In genomic region chr10:14801693-14802092, GRCh38 we compare ENCODE assay signal across 17 cellular contexts. TPM values are rescaled to one million over a fixed set of nuclear protein-coding genes. Genes with fewer than 3 reads are reported as not detected.
DNase-seq lines count a peak whose midpoint lies in the region; ATAC-seq, FAIRE-seq and TF ChIP-seq lines count a peak whose summit lies in the region.
"Had no signal": no experiment of that assay in that cellular context is flagged by ENCODE, and none has a peak within 500 bp of the region (broad histone marks: within the 10 kb centered on the region; RNA-seq: fewer than 3 reads in every experiment).

No MANE protein-coding gene starts in this region.

- H3K79me2 ChIP-seq in H9 (ENCODE audit: insufficient read depth, low read length) = no peaks in the 10 kb centered on the region
- no peaks in the 10 kb centered on the region for H3K79me2 ChIP-seq in keratinocyte (ENCODE audit: control insufficient read depth, insufficient read depth, low read length)

- H2BK120ac ChIP-seq in H9 (ENCODE audit: low read depth, low read length, poor library complexity, severe bottlenecking) = no peak overlapping the region

- H3K9me3 ChIP-seq in BE2C (no peaks in the 10 kb centered on the region; the same call in 1 of the 2 replicates), H9 (ENCODE audit: control insufficient read depth, low read depth, low read length) (no peaks in the 10 kb centered on the region), WERI-Rb-1 (ENCODE audit: severe bottlenecking) (no peaks in the 10 kb centered on the region), keratinocyte (ENCODE audit: control insufficient read depth, low read depth, low read length) (no peaks in the 10 kb centered on the region)
- H3K9me3 ChIP-seq in CD4-positive, alpha-beta memory T cell (ENCODE audit: control insufficient read depth in 1 of 2, low read length in 2 of 2) = no peaks in the 10 kb centered on the region

- H3K23ac ChIP-seq in H9 (ENCODE audit: insufficient read length, low read depth, low read length) = no peak overlapping the region

- H3K18ac ChIP-seq in H9 (ENCODE audit: insufficient read length, low read depth, low read length) = no peak overlapping the region

- no peaks in the 10 kb centered on the region; a peak in 1 of 4 replicates for H3K4me1 Mint-ChIP-seq in H9
- no peaks in the 10 kb centered on the region for H3K4me1 Mint-ChIP-seq in CD4-positive, alpha-beta memory T cell
- H3K4me1 Mint-ChIP-seq: activated CD4-positive, alpha-beta T cell treated with anti-CD3 and anti-CD28 coated beads, Interleukin-2, amount 10 ng/mL, durations not matched to agents 7 days and 5 days had no signal

- H3K36me3 ChIP-seq in BE2C = no peaks in the 10 kb centered on the region
- H3K36me3 ChIP-seq in WERI-Rb-1 = no peaks in the 10 kb centered on the region
- no peaks in the 10 kb centered on the region for H3K36me3 ChIP-seq in keratinocyte (ENCODE audit: control insufficient read depth in 2 of 2, extremely low read depth in 1 of 2, insufficient read depth in 2 of 2, low read length in 2 of 2)
- H3K36me3 ChIP-seq in CD4-positive, alpha-beta memory T cell (ENCODE audit: insufficient read depth, low read length) = no peaks in the 10 kb centered on the region

- H2AFZ ChIP-seq in H9 (ENCODE audit: low read length) (no peak overlapping the region), keratinocyte (ENCODE audit: control insufficient read depth, low read length) (no peak overlapping the region)

- H3K27me3 Mint-ChIP-seq in H9 (ENCODE audit: low read depth) = no peaks in the 10 kb centered on the region; the same call in 1 of the 2 replicates
- peaks cover 0 to 2% of the 10 kb centered on the region in 2 donors for H3K27me3 Mint-ChIP-seq in CD4-positive, alpha-beta memory T cell
- H3K27me3 Mint-ChIP-seq: activated T-cell treated with anti-CD3 and anti-CD28 coated beads, Interleukin-2, amount 50 U/mL, for 24 hours had no signal

- H3K4me3 Mint-ChIP-seq in H9 = no peak overlapping the region
- H3K4me3 Mint-ChIP-seq in CD4-positive, alpha-beta memory T cell = no peak overlapping the region
- H3K4me3 Mint-ChIP-seq: activated CD4-positive, alpha-beta T cell treated with anti-CD3 and anti-CD28 coated beads, Interleukin-2, amount 10 ng/mL, durations not matched to agents 7 days and 5 days; activated naive CD8-positive, alpha-beta T cell treated with anti-CD3 and anti-CD28 coated beads, Interleukin-2, amount 10 ng/mL, durations not matched to agents 7 days and 5 days; activated T-cell treated with anti-CD3 and anti-CD28 coated beads, Interleukin-2, amount 50 U/mL, for 24 hours had no signal

- H3K27me3 ChIP-seq in BE2C = no peaks in the 10 kb centered on the region
- H3K27me3 ChIP-seq in H9 (ENCODE audit: insufficient read depth, low read length) = no peaks in the 10 kb centered on the region
- no peaks in the 10 kb centered on the region for H3K27me3 ChIP-seq in WERI-Rb-1 (ENCODE audit: insufficient read depth, low read depth, severe bottlenecking)
- H3K27me3 ChIP-seq in keratinocyte (ENCODE audit: control insufficient read depth, extremely low read depth, insufficient read depth, low read length) = no peaks in the 10 kb centered on the region
- H3K27me3 ChIP-seq in CD4-positive, alpha-beta memory T cell (ENCODE audit: insufficient read depth, low read length) = no peaks in the 10 kb centered on the region

- intact Hi-C loops in CD4-positive, alpha-beta memory T cell (cut with micrococcal nuclease) = no loop called here

- no peak overlapping the region for H3K27ac Mint-ChIP-seq in H9
- H3K27ac Mint-ChIP-seq in CD4-positive, alpha-beta memory T cell = no peak overlapping the region
- H3K27ac Mint-ChIP-seq: activated CD4-positive, alpha-beta T cell treated with anti-CD3 and anti-CD28 coated beads, Interleukin-2, amount 10 ng/mL, durations not matched to agents 7 days and 5 days; activated naive CD8-positive, alpha-beta T cell treated with anti-CD3 and anti-CD28 coated beads, Interleukin-2, amount 10 ng/mL, durations not matched to agents 7 days and 5 days; activated T-cell treated with anti-CD3 and anti-CD28 coated beads, Interleukin-2, amount 50 U/mL, for 24 hours had no signal

- no peaks in the 10 kb centered on the region for H3K9me3 Mint-ChIP-seq in H9
- H3K9me3 Mint-ChIP-seq in CD4-positive, alpha-beta memory T cell = no peaks in the 10 kb centered on the region
- H3K9me3 Mint-ChIP-seq: activated CD4-positive, alpha-beta T cell treated with anti-CD3 and anti-CD28 coated beads, Interleukin-2, amount 10 ng/mL, durations not matched to agents 7 days and 5 days; activated naive CD8-positive, alpha-beta T cell treated with anti-CD3 and anti-CD28 coated beads, Interleukin-2, amount 10 ng/mL, durations not matched to agents 7 days and 5 days; activated T-cell treated with anti-CD3 and anti-CD28 coated beads, Interleukin-2, amount 50 U/mL, for 24 hours had no signal

- no peak overlapping the region for H3K9ac ChIP-seq in H9 (ENCODE audit: extremely low read depth, insufficient read length, low read length)
- no peak overlapping the region for H3K9ac ChIP-seq in keratinocyte (ENCODE audit: control insufficient read depth, extremely low read depth, insufficient read depth, low read length)

- dilution Hi-C loops in keratinocyte (cut with MboI; ENCODE audit: extremely low pct_ligation_motif_present, low sequenced_read_pairs) = no loop called here

- H4K20me1 ChIP-seq in H9 (ENCODE audit: control insufficient read depth, insufficient read depth, insufficient read length) = no peaks in the 10 kb centered on the region
- no peaks in the 10 kb centered on the region for H4K20me1 ChIP-seq in keratinocyte (ENCODE audit: control insufficient read depth, extremely low read depth, insufficient read depth, low read length)

- H2BK5ac ChIP-seq in H9 (ENCODE audit: insufficient read length, low read length) = no peak overlapping the region

- H3K4me1 ChIP-seq in BE2C = no peaks in the 10 kb centered on the region
- no peaks in the 10 kb centered on the region for H3K4me1 ChIP-seq in H9 (ENCODE audit: insufficient read depth, low read length)
- no peaks in the 10 kb centered on the region for H3K4me1 ChIP-seq in keratinocyte (ENCODE audit: control insufficient read depth, extremely low read depth, insufficient read depth, low read length)
- no peaks in the 10 kb centered on the region for H3K4me1 ChIP-seq in CD4-positive, alpha-beta memory T cell (ENCODE audit: insufficient read depth, low read length)

- no peak overlapping the region for H3K4me2 ChIP-seq in H9 (ENCODE audit: insufficient read depth, insufficient read length, low read length)
- H3K4me2 ChIP-seq in keratinocyte (ENCODE audit: control insufficient read depth, extremely low read depth, insufficient read depth, low read depth, low read length) = no peak overlapping the region

- no peak overlapping the region for H3K27ac ChIP-seq in H9 (ENCODE audit: insufficient read length, low read depth, low read length)
- H3K27ac ChIP-seq in WERI-Rb-1 = no peak overlapping the region
- H3K27ac ChIP-seq in keratinocyte (ENCODE audit: control insufficient read depth, insufficient read depth, low read length) = no peak overlapping the region
- no peak overlapping the region for H3K27ac ChIP-seq in CD4-positive, alpha-beta memory T cell (ENCODE audit: low read depth, low read length)
- H3K27ac ChIP-seq: RWPE1 had no signal

- no peak overlapping the region for H3T11ph ChIP-seq in H9 (ENCODE audit: low read length)

- no peak overlapping the region for H4K5ac ChIP-seq in H9 (ENCODE audit: insufficient read length, low read depth, low read length)

- H2BK12ac ChIP-seq in H9 (ENCODE audit: insufficient read length, low read depth, low read length) = no peak overlapping the region

- no peak overlapping the region for H2BK20ac ChIP-seq in H9 (ENCODE audit: low read depth, low read length, poor library complexity, severe bottlenecking)

- no peak for ATAC-seq in HG03139 (IDR thresholded peaks at IDR 0.05; ENCODE audit: unreplicated experiment)

- no peaks in the 10 kb centered on the region for H3K23me2 ChIP-seq in H9 (ENCODE audit: insufficient read length, low read depth, low read length, poor library complexity, severe bottlenecking)

- H3K9me1 ChIP-seq in keratinocyte (ENCODE audit: control insufficient read depth, extremely low read depth, insufficient read depth, low read length) = no peaks in the 10 kb centered on the region

- H3K79me1 ChIP-seq in H9 (ENCODE audit: insufficient read depth, low read depth, low read length, poor library complexity, severe bottlenecking) = no peaks in the 10 kb centered on the region

- no peak overlapping the region for H3K56ac ChIP-seq in H9 (ENCODE audit: insufficient read length, low read depth, low read length)

- CTCF ChIA-PET in CD4-positive, alpha-beta memory T cell (lab: Charles Lee; ENCODE audit: partially characterized antibody) = no interaction called here

- no peaks in the 10 kb centered on the region for H3K36me3 Mint-ChIP-seq in H9 (ENCODE audit: insufficient read depth in 1 of 3, low read depth in 3 of 3)
- no peaks in the 10 kb centered on the region for H3K36me3 Mint-ChIP-seq in CD4-positive, alpha-beta memory T cell
- H3K36me3 Mint-ChIP-seq: activated naive CD8-positive, alpha-beta T cell treated with anti-CD3 and anti-CD28 coated beads, Interleukin-2, amount 10 ng/mL, durations not matched to agents 7 days and 5 days had no signal

- no peak overlapping the region for H4K8ac ChIP-seq in H9 (replicated peaks; ENCODE audit: insufficient read length, low read depth, low read length)

- peak; percentile 21 for DNase-seq in BE2C
- DNase-seq in H9 = peak; percentile 30
- DNase-seq in WERI-Rb-1 = no peak
- DNase-seq in keratinocyte (ENCODE audit: low read depth, low spot score) = no peak
- DNase-seq in CD4-positive, alpha-beta memory T cell = no peak
- no peak for DNase-seq in NCI-H1048 (lab: John Stamatoyannopoulos, UW)
- no peak for DNase-seq in SW480 (ENCODE audit: low spot score)
- DNase-seq: activated CD4-positive, alpha-beta T cell treated with anti-CD3 and anti-CD28 coated beads, Interleukin-2, amount 10 ng/mL, durations not matched to agents 7 days and 5 days; activated naive CD8-positive, alpha-beta T cell treated with anti-CD3 and anti-CD28 coated beads, Interleukin-2, amount 10 ng/mL, durations not matched to agents 7 days and 5 days; activated T-cell treated with anti-CD3 and anti-CD28 coated beads, Interleukin-2, amount 50 U/mL, for 24 hours; AML-193; EL; IMR-90; NCI-H1092 treated with DMSO at 0.1 percent for 48 hours; NCI-H510A treated with DMSO at 0.1 percent for 48 hours had no signal

- WGBS in H9 (ENCODE audit: extremely low coverage, insufficient read length, low lambda C conversion rate) = no CpG with 5 or more reads among the region's 5 CpGs

- H4K91ac ChIP-seq in H9 (ENCODE audit: insufficient read length, low read depth, low read length) = no peak overlapping the region

- H3K4ac ChIP-seq in H9 (ENCODE audit: low read depth, low read length) = no peak overlapping the region

- no peak overlapping the region for H3K14ac ChIP-seq in H9 (ENCODE audit: insufficient read depth, low read length)

- no peak for FAIRE-seq in keratinocyte (lab: Jason Lieb, UNC)

- POLR2A ChIA-PET in CD4-positive, alpha-beta memory T cell (lab: Charles Lee; ENCODE audit: partially characterized antibody) = interaction anchor here (0.7 kb wide), 1 partner anchor 15 kb away, joined by 3 read pairs; no protein-coding TSS in a partner anchor

- H2BK15ac ChIP-seq in H9 (ENCODE audit: low read depth, low read length) = no peak overlapping the region

- no peak overlapping the region for H2AK5ac ChIP-seq in H9 (ENCODE audit: insufficient read length, low read length)

- H3K4me3 ChIP-seq in BE2C (ENCODE audit: low read depth, low read length) (no peak overlapping the region), WERI-Rb-1 (ENCODE audit: low read depth, low read length) (no peak overlapping the region), keratinocyte (ENCODE audit: control insufficient read depth in 2 of 3, extremely low read depth in 1 of 3, insufficient read depth in 2 of 3, low read depth in 1 of 3, low read length in 3 of 3) (no peak overlapping the region)
- H3K4me3 ChIP-seq in CD4-positive, alpha-beta memory T cell (ENCODE audit: low read length in 2 of 2) = no peak overlapping the region

- TF ChIP-seq CTCF in BE2C (IDR thresholded peaks at IDR 0.05; ENCODE audit: low read depth, low read length) (peak; percentile 34; the same call in 1 of the 2 replicates), H9 (conservative IDR thresholded peaks at IDR 0.05) (no peak; the same call in 1 of the 3 replicates), WERI-Rb-1 (IDR thresholded peaks at IDR 0.05; ENCODE audit: low read depth, low read length) (0 out of 2 replicates have a peak, but pooled peaks have one; percentile 4), keratinocyte (optimal IDR thresholded peaks at IDR 0.05 in 1 of 3, IDR thresholded peaks at IDR 0.05 in 1 of 3, conservative IDR thresholded peaks at IDR 0.05 in 1 of 3; ENCODE audit: extremely low read depth in 1 of 3, insufficient read depth in 2 of 3, low read length in 3 of 3) (peak in 2 of 3 experiments; percentile 20 to 58)

RNA-seq across cellular contexts. Expression of gene FAM107B, which starts 27.0 kb away (rescaled TPM):
- polyA plus RNA-seq in BE2C (2012; ENCODE audit: insufficient read depth, insufficient read length, low read depth) = 45.4 TPM
- 24.5 and 26.3 TPM in 2 replicates for total RNA-seq in H9 (2021)
- polyA plus RNA-seq in keratinocyte = 2.4 to 8.7 TPM (median 8.2 TPM) in 3 replicates
- polyA plus RNA-seq in keratinocyte (2011; ENCODE audit: low read depth) = 23.0 TPM
- 4.5 and 8.3 TPM in 2 replicates for polyA plus RNA-seq in keratinocyte (2011; cell fraction: cytosol; rRNA removed)
- 3.7 and 3.8 TPM in 2 replicates for polyA plus RNA-seq in keratinocyte (2011; cell fraction: nucleus; rRNA removed)
- polyA plus RNA-seq in keratinocyte (2012; ENCODE audit: low replicate concordance) = 4.2 and 12.4 TPM in 2 replicates
- 1.3 to 4.8 TPM (median 2.0 TPM) in 3 replicates for polyA minus RNA-seq in keratinocyte
- 1.7 TPM for polyA minus RNA-seq in keratinocyte (2011; cell fraction: cytosol; rRNA and poly(A)+ RNA removed)
- polyA minus RNA-seq in keratinocyte (2011; cell fraction: nucleus; rRNA and poly(A)+ RNA removed) = 2.1 and 7.4 TPM in 2 replicates
- total RNA-seq in CD4-positive, alpha-beta memory T cell = 100 to 1,000 TPM; 191 to 202 TPM
- 100 to 1,000 TPM; 273 to 346 TPM for polyA plus RNA-seq in CD4-positive, alpha-beta memory T cell

RNA-seq across cellular contexts. Expression of gene CDNF, which starts 36.1 kb away (rescaled TPM):
- polyA plus RNA-seq in BE2C (2012; ENCODE audit: insufficient read depth, insufficient read length, low read depth) = 1.5 TPM
- total RNA-seq in H9 (2021) = 0.86 and 1.3 TPM in 2 replicates
- polyA plus RNA-seq in keratinocyte = 1.1 to 1.4 TPM (median 1.2 TPM) in 3 replicates
- 0.99 TPM for polyA plus RNA-seq in keratinocyte (2011; ENCODE audit: low read depth)
- 0.86 and 1.8 TPM in 2 replicates for polyA plus RNA-seq in keratinocyte (2011; cell fraction: cytosol; rRNA removed)
- polyA plus RNA-seq in keratinocyte (2011; cell fraction: nucleus; rRNA removed) = 2.7 and 2.9 TPM in 2 replicates
- polyA plus RNA-seq in keratinocyte (2012; ENCODE audit: low replicate concordance) = 1.0 TPM in 2 replicates
- 0.92 to 2.2 TPM in 2 of 3 replicates, not detected in the other for polyA minus RNA-seq in keratinocyte
- polyA minus RNA-seq in keratinocyte (2011; cell fraction: cytosol; rRNA and poly(A)+ RNA removed) = not detected
- polyA minus RNA-seq in keratinocyte (2011; cell fraction: nucleus; rRNA and poly(A)+ RNA removed) = 1.1 TPM in 1 of 2 replicates, not detected in the other
- total RNA-seq in CD4-positive, alpha-beta memory T cell = 1 to 10 TPM; 1.7 to 2.5 TPM
- polyA plus RNA-seq in CD4-positive, alpha-beta memory T cell = 1 to 10 TPM in 1 of 2 donors, under 1 TPM in 1; 0.94 to 1.8 TPM

RNA-seq across cellular contexts. Expression of gene HSPA14, which starts 36.4 kb away (rescaled TPM):
- polyA plus RNA-seq in BE2C (2012; ENCODE audit: insufficient read depth, insufficient read length, low read depth) = 17.1 TPM
- total RNA-seq in H9 (2021) = 38.5 and 41.0 TPM in 2 replicates
- polyA plus RNA-seq in keratinocyte = 17.7 to 29.5 TPM (median 18.6 TPM) in 3 replicates
- polyA plus RNA-seq in keratinocyte (2011; ENCODE audit: low read depth) = 22.1 TPM
- 12.2 and 26.6 TPM in 2 replicates for polyA plus RNA-seq in keratinocyte (2011; cell fraction: cytosol; rRNA removed)
- polyA plus RNA-seq in keratinocyte (2011; cell fraction: nucleus; rRNA removed) = 16.4 and 23.2 TPM in 2 replicates
- polyA plus RNA-seq in keratinocyte (2012; ENCODE audit: low replicate concordance) = 14.5 and 17.1 TPM in 2 replicates
- polyA minus RNA-seq in keratinocyte = 0.52 to 12.3 TPM (median 4.1 TPM) in 3 replicates
- 7.5 TPM for polyA minus RNA-seq in keratinocyte (2011; cell fraction: cytosol; rRNA and poly(A)+ RNA removed)
- 4.6 and 7.4 TPM in 2 replicates for polyA minus RNA-seq in keratinocyte (2011; cell fraction: nucleus; rRNA and poly(A)+ RNA removed)
- total RNA-seq in CD4-positive, alpha-beta memory T cell = 10 to 100 TPM; 16.0 to 17.7 TPM
- 10 to 100 TPM; 17.4 to 18.7 TPM for polyA plus RNA-seq in CD4-positive, alpha-beta memory T cell

RNA-seq across cellular contexts. Expression of gene MSANTD7, which starts 36.4 kb away (rescaled TPM):
- 12.3 TPM for polyA plus RNA-seq in BE2C (2012; ENCODE audit: insufficient read depth, insufficient read length, low read depth)
- 23.1 and 25.0 TPM in 2 replicates for total RNA-seq in H9 (2021)
- 6.6 to 8.6 TPM (median 7.1 TPM) in 3 replicates for polyA plus RNA-seq in keratinocyte
- 23.1 TPM for polyA plus RNA-seq in keratinocyte (2011; ENCODE audit: low read depth)
- 4.2 and 5.4 TPM in 2 replicates for polyA plus RNA-seq in keratinocyte (2011; cell fraction: cytosol; rRNA removed)
- polyA plus RNA-seq in keratinocyte (2011; cell fraction: nucleus; rRNA removed) = 5.2 and 5.6 TPM in 2 replicates
- polyA plus RNA-seq in keratinocyte (2012; ENCODE audit: low replicate concordance) = 5.8 and 7.7 TPM in 2 replicates
- 7.5 to 13.3 TPM (median 11.8 TPM) in 3 replicates for polyA minus RNA-seq in keratinocyte
- 11.5 TPM for polyA minus RNA-seq in keratinocyte (2011; cell fraction: cytosol; rRNA and poly(A)+ RNA removed)
- 8.8 and 10.6 TPM in 2 replicates for polyA minus RNA-seq in keratinocyte (2011; cell fraction: nucleus; rRNA and poly(A)+ RNA removed)
- 10 to 100 TPM; 16.2 to 17.0 TPM for total RNA-seq in CD4-positive, alpha-beta memory T cell
- polyA plus RNA-seq in CD4-positive, alpha-beta memory T cell = 1 to 10 TPM; 6.5 to 8.3 TPM

Comparison
In these comparisons a context has a peak if more than half of its experiments do, and no peak if none do; other contexts are left out.
1. DNase-seq: peak in BE2C (single experiment) and H9 (single experiment); none in WERI-Rb-1 (single experiment), keratinocyte (single experiment), CD4-positive, alpha-beta memory T cell (0 of 5), NCI-H1048 (single experiment) and SW480 (single experiment).